ENCODE assay signal across 25 cellular contexts in the genomic region with DNA sequence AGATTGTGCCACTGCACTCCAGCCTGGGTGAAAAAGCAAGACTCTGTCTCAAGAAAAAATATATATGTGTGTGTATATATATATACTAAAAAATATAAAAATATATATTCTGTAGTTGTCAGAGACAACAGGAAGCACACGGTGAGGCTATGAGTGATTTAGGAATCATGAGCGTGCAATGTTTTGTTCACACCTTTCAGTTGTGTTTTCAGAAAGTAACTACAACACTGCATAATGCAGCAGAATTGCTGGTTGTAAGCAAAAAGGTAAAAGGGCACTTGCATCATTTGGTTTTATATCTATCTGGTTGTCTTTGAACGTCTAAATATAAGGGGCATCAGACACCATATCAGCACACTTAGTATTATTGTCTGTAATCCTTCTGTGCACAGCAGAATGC. TPM values are rescaled to one million over a fixed set of nuclear protein-coding genes. Genes with fewer than 3 reads are reported as not detected.
"Had no signal": no experiment of that assay in that cellular context is flagged by ENCODE, and none has a peak within 500 bp of the region (broad histone marks: within the 10 kb centered on the region; RNA-seq: fewer than 3 reads in every experiment).

No MANE protein-coding gene starts in this region.

- ATAC-seq: PC-3, T-helper 17 cell, WTC11 had no signal

- H3K9me3 ChIP-seq: breast epithelium, MG63 had no signal

- H3K9me3 Mint-ChIP-seq: activated naive CD4-positive, alpha-beta T cell treated with anti-CD3 and anti-CD28 coated beads, Interleukin-2, amount 50 U/mL, for 24 hours; activated T-cell treated with anti-CD3 and anti-CD28 coated beads, Interleukin-2, amount 50 U/mL, for 72 hours; WTC11 had no signal

- H3K27ac ChIP-seq: breast epithelium had no signal

- DNase-seq: activated CD4-positive, alpha-beta T cell treated with anti-CD3 and anti-CD28 coated beads, Interleukin-2, amount 50 U/mL, for 48 hours; activated effector memory CD4-positive, alpha-beta T cell treated with Interleukin-2 at 50 U/mL for 16 hours; activated naive CD4-positive, alpha-beta T cell; activated T-cell treated with anti-CD3 and anti-CD28 coated beads, Interleukin-2, amount 50 U/mL, for 72 hours; aorta; caudate nucleus; MG63; MV-4-11; NCI-H1105; NCI-H1436; NCI-H1694 treated with DMSO at 0.1 percent for 48 hours; NCI-H2029 treated with DMSO at 0.1 percent for 48 hours; NCI-H345; NCI-H510A; NCI-H526 treated with DMSO at 0.1 percent for 48 hours; PC-3; SHP77; T-helper 17 cell; T-helper 9 cell had no signal

- H3K27ac Mint-ChIP-seq: activated naive CD4-positive, alpha-beta T cell treated with anti-CD3 and anti-CD28 coated beads, Interleukin-2, amount 50 U/mL, for 24 hours; WTC11 had no signal

- H3K36me3 Mint-ChIP-seq: activated naive CD4-positive, alpha-beta T cell treated with anti-CD3 and anti-CD28 coated beads, Interleukin-2, amount 50 U/mL, for 24 hours; WTC11 had no signal

- H3K27me3 Mint-ChIP-seq: activated naive CD4-positive, alpha-beta T cell treated with anti-CD3 and anti-CD28 coated beads, Interleukin-2, amount 50 U/mL, for 24 hours; T-helper 17 cell had no signal

- H3K4me3 Mint-ChIP-seq: activated naive CD4-positive, alpha-beta T cell treated with anti-CD3 and anti-CD28 coated beads, Interleukin-2, amount 50 U/mL, for 24 hours; T-helper 17 cell; WTC11 had no signal

- H3K27me3 ChIP-seq: breast epithelium, MG63 had no signal

- FAIRE-seq: RCC 7860 had no signal

- H3K4me3 ChIP-seq: breast epithelium, MG63 had no signal

- H3K4me1 Mint-ChIP-seq: WTC11 had no signal

- H3K4me1 ChIP-seq: breast epithelium had no signal

- H3K36me3 ChIP-seq: breast epithelium, MG63 had no signal

RNA-seq across cellular contexts. Expression of gene CCR3, which starts 44.7 kb away (rescaled TPM):
- total RNA-seq: activated T-cell treated with anti-CD3 and anti-CD28 coated beads, Interleukin-2, amount 50 U/mL, for 72 hours; breast epithelium; chondrocyte; SK-MEL-5; WTC11 had no signal
